Comparison of ENCODE assay signal across 25 cellular contexts in the genomic region with DNA sequence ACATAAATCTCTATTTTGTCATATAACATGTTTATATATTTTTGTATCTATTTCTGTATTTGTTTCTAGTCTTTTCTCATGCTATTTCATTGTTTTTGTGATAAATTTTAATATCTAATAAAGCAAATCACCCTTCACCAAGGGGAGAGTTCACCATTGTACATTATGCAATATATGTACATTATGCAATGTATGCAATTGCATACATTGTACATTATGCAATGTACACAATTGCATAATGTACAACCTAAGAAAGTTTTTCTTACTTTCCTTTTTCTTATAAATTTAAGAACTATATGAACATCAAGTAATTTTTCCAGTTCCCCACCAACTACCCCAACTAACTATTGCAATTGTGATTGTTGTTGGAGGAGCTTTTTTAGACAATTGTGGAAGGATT. TPM values are rescaled to one million over a fixed set of nuclear protein-coding genes. Genes with fewer than 3 reads are reported as not detected.
"Had no signal": no experiment of that assay in that cellular context is flagged by ENCODE, and none has a peak within 500 bp of the region (broad histone marks: within the 10 kb centered on the region; RNA-seq: fewer than 3 reads in every experiment).

No MANE protein-coding gene starts in this region.

- H3K4me1 ChIP-seq: esophagus squamous epithelium, gastroesophageal sphincter, left ventricle myocardium inferior, lower lobe of right lung, psoas muscle, sigmoid colon, transverse colon had no signal

- H3K4me2 ChIP-seq: hepatocyte had no signal

- H3K27ac ChIP-seq: esophagus squamous epithelium, gastroesophageal sphincter, hepatocyte, left ventricle myocardium inferior, lower lobe of right lung, psoas muscle, sigmoid colon, skin epidermis, thoracic aorta, transverse colon had no signal

- H3K27me3 ChIP-seq: esophagus squamous epithelium, gastroesophageal sphincter, hepatocyte, sigmoid colon, transverse colon had no signal

- DNase-seq: effector memory CD8-positive, alpha-beta T cell; esophagus squamous epithelium; foreskin fibroblast; glutamatergic neuron; kidney; left cardiac atrium; left ventricle myocardium inferior; lower lobe of right lung; mesenchymal stem cell; midbrain; occipital lobe; psoas muscle; retina; sigmoid colon; stimulated activated CD4-positive, alpha-beta T cell treated with anti-CD3 and anti-CD28 coated beads, Interleukin-2, amount 100 ng/mL, for 24 hours; stimulated activated CD4-positive, alpha-beta T cell treated with anti-CD3 and anti-CD28 coated beads, Interleukin-4, amount 100 ng/mL, for 4 hours; stimulated activated naive B cell treated with anti-CD40 and anti-IgM and Interleukin-4, amounts not matched to agents 10 μg/mL and 1 μg/mL and 100 μg/mL, for 72 hours; stimulated activated naive CD8-positive, alpha-beta T cell treated with anti-CD3 and anti-CD28 coated beads, Interleukin-15, amount 100 ng/mL, for 72 hours; transverse colon had no signal

- H2AFZ ChIP-seq: hepatocyte had no signal

- H3K36me3 ChIP-seq: esophagus squamous epithelium, gastroesophageal sphincter, left ventricle myocardium inferior, lower lobe of right lung, sigmoid colon, thoracic aorta, transverse colon had no signal

- H3K9me3 ChIP-seq: esophagus squamous epithelium, gastroesophageal sphincter, lower lobe of right lung, psoas muscle, sigmoid colon, thoracic aorta, transverse colon had no signal

- ATAC-seq: effector memory CD8-positive, alpha-beta T cell; gastroesophageal sphincter; left cardiac atrium; lower lobe of right lung; psoas muscle; stimulated activated naive B cell treated with anti-CD40 and anti-IgM and Interleukin-4, amounts not matched to agents 10 μg/mL and 1 μg/mL and 100 μg/mL, for 72 hours; stimulated activated naive CD8-positive, alpha-beta T cell treated with anti-CD3 and anti-CD28 coated beads, Interleukin-15, amount 100 ng/mL, for 72 hours had no signal

- H3K4me3 ChIP-seq: esophagus squamous epithelium, gastroesophageal sphincter, hepatocyte, left ventricle myocardium inferior, lower lobe of right lung, psoas muscle, sigmoid colon, skin epidermis, thoracic aorta, transverse colon had no signal

RNA-seq across cellular contexts. Expression of a gene that starts 44.1 kb away (rescaled TPM):
- total RNA-seq: kidney, lower lobe of right lung, psoas muscle, sigmoid colon, subcutaneous adipose tissue, thoracic aorta, transverse colon, ureter had no signal
- polyA plus RNA-seq: hepatocyte, psoas muscle had no signal

RNA-seq across cellular contexts. Expression of a gene that starts 50.7 kb away (rescaled TPM):
- total RNA-seq: esophagus squamous epithelium, left cardiac atrium, left ventricle myocardium inferior, lower lobe of right lung, psoas muscle, sigmoid colon, subcutaneous adipose tissue, thoracic aorta had no signal
- polyA plus RNA-seq: psoas muscle had no signal
